Comparison of ENCODE assay signal across 1 cellular context in the genomic region with DNA sequence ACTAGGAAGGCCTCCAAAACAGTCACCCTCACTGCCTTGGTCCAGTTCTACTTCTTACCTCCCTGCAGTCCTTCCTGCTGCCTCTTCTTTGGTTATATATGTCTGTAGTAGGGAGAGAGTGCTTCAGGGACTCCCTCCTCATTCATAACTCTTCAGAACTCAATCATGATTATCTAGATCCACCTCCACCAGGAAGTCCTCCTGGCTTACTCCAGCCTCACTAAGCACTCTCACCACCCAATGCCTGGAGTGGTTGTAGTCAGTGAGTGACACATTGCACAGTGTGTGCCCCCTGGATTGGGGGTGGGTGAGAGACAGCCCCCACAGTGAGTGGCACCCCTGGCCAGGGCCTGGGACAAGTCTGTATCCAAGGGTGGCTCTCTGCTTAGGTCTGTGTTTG.
TF ChIP-seq lines count a peak whose summit lies in the region.

No MANE protein-coding gene starts in this region.

TF ChIP-seq in HepG2, 621 proteins besides CTCF, POLR2A, EP300 and RAD21:
- no peak for TF ChIP-seq PCBP2 (optimal IDR thresholded peaks at IDR 0.05; ENCODE audit: low read depth, low read length, poor library complexity, severe bottlenecking)
- no peak for TF ChIP-seq ZIK1 (CRISPR knock-in tag; IDR thresholded peaks at IDR 0.05; ENCODE audit: borderline replicate concordance, low read depth)
- TF ChIP-seq ZFX (CRISPR knock-in tag; IDR thresholded peaks at IDR 0.05; ENCODE audit: low read depth): no peak
- no peak for TF ChIP-seq ZNF572 (CRISPR knock-in tag; IDR thresholded peaks at IDR 0.05)
- TF ChIP-seq ZNF282 (IDR thresholded peaks at IDR 0.05; ENCODE audit: partially characterized antibody): no peak
- TF ChIP-seq MXD1 (CRISPR knock-in tag; IDR thresholded peaks at IDR 0.05): no peak
- no peak for TF ChIP-seq ZFP37 (CRISPR knock-in tag; IDR thresholded peaks at IDR 0.05; ENCODE audit: borderline replicate concordance)
- TF ChIP-seq ARNTL (CRISPR knock-in tag; IDR thresholded peaks at IDR 0.05): no peak
- no peak for TF ChIP-seq ZNF496 (CRISPR knock-in tag; IDR thresholded peaks at IDR 0.05; ENCODE audit: insufficient replicate concordance)
- TF ChIP-seq ZMYM3 (CRISPR knock-in tag; IDR thresholded peaks at IDR 0.05): 0 out of 2 replicates have a peak, but pooled peaks have one; percentile 20
- TF ChIP-seq MBNL3 (CRISPR knock-in tag; conservative IDR thresholded peaks at IDR 0.05): no peak
- TF ChIP-seq ZFP36 (IDR thresholded peaks at IDR 0.05; ENCODE audit: borderline replicate concordance, low read depth, low read length, partially characterized antibody): peak; percentile 87
- no peak for TF ChIP-seq TFE3 (CRISPR knock-in tag; IDR thresholded peaks at IDR 0.05)
- TF ChIP-seq, protein P1, sequence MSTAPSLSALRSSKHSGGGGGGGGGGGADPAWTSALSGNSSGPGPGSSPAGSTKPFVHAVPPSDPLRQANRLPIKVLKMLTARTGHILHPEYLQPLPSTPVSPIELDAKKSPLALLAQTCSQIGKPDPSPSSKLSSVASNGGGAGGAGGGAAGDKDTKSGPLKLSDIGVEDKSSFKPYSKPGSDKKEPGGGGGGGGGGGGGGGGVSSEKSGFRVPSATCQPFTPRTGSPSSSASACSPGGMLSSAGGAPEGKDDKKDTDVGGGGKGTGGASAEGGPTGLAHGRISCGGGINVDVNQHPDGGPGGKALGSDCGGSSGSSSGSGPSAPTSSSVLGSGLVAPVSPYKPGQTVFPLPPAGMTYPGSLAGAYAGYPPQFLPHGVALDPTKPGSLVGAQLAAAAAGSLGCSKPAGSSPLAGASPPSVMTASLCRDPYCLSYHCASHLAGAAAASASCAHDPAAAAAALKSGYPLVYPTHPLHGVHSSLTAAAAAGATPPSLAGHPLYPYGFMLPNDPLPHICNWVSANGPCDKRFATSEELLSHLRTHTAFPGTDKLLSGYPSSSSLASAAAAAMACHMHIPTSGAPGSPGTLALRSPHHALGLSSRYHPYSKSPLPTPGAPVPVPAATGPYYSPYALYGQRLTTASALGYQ (CRISPR knock-in tag; IDR thresholded peaks at IDR 0.05): no peak
